11 cellular contexts compared by ENCODE assay signal in the genomic region with DNA sequence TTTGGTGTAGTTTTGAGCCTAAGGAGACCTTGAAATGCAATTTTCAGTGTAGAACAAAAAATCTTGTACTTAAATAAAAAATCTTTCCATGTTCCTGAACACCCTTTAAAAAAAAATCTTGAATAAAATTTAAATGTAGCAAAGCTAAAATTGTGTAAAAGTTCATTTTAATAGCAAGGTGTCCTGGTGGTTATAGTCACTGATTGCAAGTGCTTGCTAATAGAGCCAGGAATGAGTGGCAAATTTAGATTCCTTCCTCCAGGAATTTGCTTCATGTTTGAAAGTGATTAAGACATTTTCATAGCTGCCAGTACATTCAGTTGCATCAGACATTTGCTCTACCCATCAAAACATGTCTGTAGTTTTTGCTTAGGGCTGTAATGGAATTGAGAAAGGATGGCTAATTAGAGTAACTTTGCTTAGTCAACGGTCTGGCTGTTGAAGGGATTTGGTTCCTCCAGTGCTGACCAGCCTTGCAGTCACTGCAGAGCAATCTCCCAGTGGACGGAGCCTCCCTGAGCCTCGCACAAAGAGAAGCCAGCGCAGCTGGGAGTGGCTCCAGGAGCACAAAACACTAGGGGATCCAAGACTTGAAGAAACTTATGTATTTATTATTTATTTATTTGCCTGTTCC. TPM values are rescaled to one million over a fixed set of nuclear protein-coding genes. Genes with fewer than 3 reads are reported as not detected.
DNase-seq lines count a peak whose midpoint lies in the region; ATAC-seq, FAIRE-seq and TF ChIP-seq lines count a peak whose summit lies in the region.
"Had no signal": no experiment of that assay in that cellular context is flagged by ENCODE, and none has a peak within 500 bp of the region (broad histone marks: within the 10 kb centered on the region; RNA-seq: fewer than 3 reads in every experiment).

No MANE protein-coding gene starts in this region.

- TF ChIP-seq POLR2A in K562 (conservative IDR thresholded peaks at IDR 0.05), result no peak
- no peak for TF ChIP-seq POLR2A in heart left ventricle (IDR thresholded peaks at IDR 0.05)
- no peak for TF ChIP-seq POLR2A in sigmoid colon (IDR thresholded peaks at IDR 0.05)
- no peak for TF ChIP-seq POLR2A in ovary (IDR thresholded peaks at IDR 0.05)

- H4K20me1 ChIP-seq in K562 (replicated peaks; ENCODE audit: control insufficient read depth, insufficient read depth, low read length), result no peaks in the 10 kb centered on the region

- intact Hi-C loops in K562 (cut with micrococcal nuclease) (no loop called here), heart left ventricle (cut with DNase I) (no loop called here), sigmoid colon (cut with DNase I) (no loop called here), ovary (cut with DNase I) (no loop called here)

- TF ChIP-seq RAD21 in K562 (CRISPR knock-in tag; conservative IDR thresholded peaks at IDR 0.05 in 1 of 2, IDR thresholded peaks at IDR 0.05 in 1 of 2), result no peak

- no peak overlapping the region for H3K4me2 ChIP-seq in K562 (ENCODE audit: insufficient read depth, low read length)

- H3K27ac ChIP-seq in K562 (ENCODE audit: extremely low read depth, low read depth, low read length) (no peak overlapping the region), heart left ventricle (peak overlapping the region in 1 of 12 donors; percentile 69), sigmoid colon (peak overlapping the region; percentile 58 to 96 (median 78)), ovary (no peak overlapping the region)
- H3K27ac ChIP-seq: prostate gland had no signal

- TF ChIP-seq CTCF in K562 (IDR thresholded peaks at IDR 0.05 in 2 of 3, conservative IDR thresholded peaks at IDR 0.05 in 1 of 3; ENCODE audit: insufficient read depth in 2 of 3, low read depth in 1 of 3, low read length in 3 of 3) (no peak), heart left ventricle (IDR thresholded peaks at IDR 0.05) (no peak), sigmoid colon (IDR thresholded peaks at IDR 0.05) (no peak), ovary (IDR thresholded peaks at IDR 0.05) (no peak)

- in situ Hi-C loops in K562 (cut with MboI), result no loop called here

- 2% methylated on average over 4 of the region's 4 CpGs for WGBS in K562 (ENCODE audit: insufficient coverage, low coverage, missing lambda C conversion rate)
- 55 to 62% (median 58%) methylated on average over 4 of the region's 4 CpGs for WGBS in heart left ventricle, 4 donors
- 39 to 51% methylated on average over 4 of the region's 4 CpGs for WGBS in sigmoid colon, 2 donors
- 52 to 59% (median 57%) methylated on average over 4 of the region's 4 CpGs for WGBS in ovary, 3 donors

- H3K9ac ChIP-seq in K562 (ENCODE audit: insufficient read depth in 1 of 2, low read depth in 2 of 2, low read length in 2 of 2), result no peak overlapping the region

- H3K27me3 ChIP-seq in K562 (ENCODE audit: control insufficient read depth in 2 of 2, insufficient read depth in 2 of 2, low read length in 2 of 2) (peaks cover 22 to 33% of the 10 kb centered on the region in 2 experiments), heart left ventricle (no peaks in the 10 kb centered on the region), sigmoid colon (no peaks in the 10 kb centered on the region), ovary (no peaks in the 10 kb centered on the region)

- H3K4me1 ChIP-seq in K562 (replicated peaks in 1 of 2; ENCODE audit: control insufficient read depth in 2 of 2, insufficient read depth in 2 of 2, low read length in 2 of 2), result no peaks in the 10 kb centered on the region
- peaks cover 0 to 9% (median 0%) of the 10 kb centered on the region in 12 donors for H3K4me1 ChIP-seq in heart left ventricle
- H3K4me1 ChIP-seq in sigmoid colon, result peaks cover 0 to 72% (median 51%) of the 10 kb centered on the region in 4 donors
- peaks cover 3% of the 10 kb centered on the region for H3K4me1 ChIP-seq in ovary (ENCODE audit: insufficient read depth)
- H3K4me1 ChIP-seq: prostate gland had no signal

- no peaks in the 10 kb centered on the region for H3K9me1 ChIP-seq in K562 (ENCODE audit: control insufficient read depth, insufficient read depth, low read length)

- H3K4me3 ChIP-seq in K562 (no peak overlapping the region), heart left ventricle (no peak overlapping the region), sigmoid colon (no peak overlapping the region), ovary (no peak overlapping the region)
- H3K4me3 ChIP-seq: prostate gland had no signal

- H2AFZ ChIP-seq in K562 (ENCODE audit: low read depth, low read length), result no peak overlapping the region

- no TSS peak for BruUV-seq in K562 (replicated peaks; lab: Mats Ljungman, UMichigan)

- H3K36me3 ChIP-seq in K562 (ENCODE audit: control insufficient read depth, insufficient read depth, low read length) (no peaks in the 10 kb centered on the region), heart left ventricle (no peaks in the 10 kb centered on the region), sigmoid colon (no peaks in the 10 kb centered on the region), ovary (no peaks in the 10 kb centered on the region)
- H3K36me3 ChIP-seq: prostate gland had no signal

- POLR2A ChIA-PET in K562 (lab: Yijun Ruan, JAX), result interaction anchor here (1.0 kb wide), 1 partner anchor 15 kb away, joined by 3 read pairs; no protein-coding TSS in a partner anchor

- ATAC-seq in K562 (peak; percentile 76), heart left ventricle (peak in 3 of 4 donors; percentile 53 to 84 (median 84))

- CTCF ChIA-PET in K562 (lab: Yijun Ruan, JAX; ENCODE audit: low intra/inter-chr PET ratio), result no interaction called here

- H3K9me3 ChIP-seq in K562 (replicated peaks; ENCODE audit: control insufficient read depth, insufficient read depth, low read depth, low read length) (no peaks in the 10 kb centered on the region), heart left ventricle (no peaks in the 10 kb centered on the region), sigmoid colon (no peaks in the 10 kb centered on the region), ovary (no peaks in the 10 kb centered on the region)
- H3K9me3 ChIP-seq: prostate gland had no signal

- FAIRE-seq in K562 (lab: Jason Lieb, UNC), result no peak

- TF ChIP-seq EP300 in K562 (IDR thresholded peaks at IDR 0.05; ENCODE audit: low read length) (no peak), sigmoid colon (IDR thresholded peaks at IDR 0.05) (no peak), ovary (IDR thresholded peaks at IDR 0.05) (no peak)

- peak; percentile 70 for DNase-seq in GM04504 (ENCODE audit: low read depth)
- DNase-seq in K562 (ENCODE audit: extremely low read depth in 1 of 4, low spot score in 3 of 4), result no peak
- peak in 2 of 5 donors; percentile 50 to 57 for DNase-seq in heart left ventricle
- peak; percentile 78 for DNase-seq in sigmoid colon
- DNase-seq in NOMO-1 treated with dmso at 0.1 percent for 144 hours (lab: John Stamatoyannopoulos, UW; ENCODE audit: unreplicated experiment), result no peak
- no peak for DNase-seq in germinal center (ENCODE audit: low spot score)
- no peak for DNase-seq in glomerular visceral epithelial cell (ENCODE audit: extremely low spot score)
- no peak for DNase-seq in ovary
- DNase-seq: activated CD4-positive, alpha-beta memory T cell treated with anti-CD3 and anti-CD28 coated beads for 36 hours; NCI-H1436 treated with DMSO at 0.1 percent for 48 hours had no signal

- no peaks in the 10 kb centered on the region for H3K79me2 ChIP-seq in K562 (ENCODE audit: control insufficient read depth, insufficient read depth, low read length)

TF ChIP-seq in K562, 482 proteins besides CTCF, POLR2A, EP300 and RAD21:
- TF ChIP-seq CEBPG (CRISPR knock-in tag; IDR thresholded peaks at IDR 0.05), result no peak
- peak in 1 of 2 experiments; percentile 35; a peak in 1 of 4 replicates for TF ChIP-seq CEBPG (tag; conservative IDR thresholded peaks at IDR 0.05 in 1 of 2, IDR thresholded peaks at IDR 0.05 in 1 of 2)
- no peak for TF ChIP-seq NCOA2 (IDR thresholded peaks at IDR 0.05; ENCODE audit: partially characterized antibody in 2 of 2)

RNA-seq across cellular contexts. Expression of a gene that starts 36.5 kb away (rescaled TPM):
- total RNA-seq in K562 (2011; cell fraction: chromatin; rRNA removed; ENCODE audit: low replicate concordance), result 0.44 and 0.67 TPM in 2 replicates
- 0.26 and 0.50 TPM in 2 replicates for total RNA-seq in K562 (2011; cell fraction: nucleolus; rRNA removed)
- total RNA-seq in K562 (2011; cell fraction: nucleoplasm; rRNA removed), result 0.37 and 0.99 TPM in 2 replicates
- total RNA-seq in K562 (2014; rRNA removed) (0.69 and 0.82 TPM in 2 replicates), K562 (2014; rRNA removed; fragmentation: Illumina TruSeq; extraction: Trizol) (0.55 and 0.93 TPM in 2 replicates), K562 (2015; rRNA removed; fragmentation: Illumina TruSeq; extraction: Trizol) (0.57 and 0.62 TPM in 2 replicates), K562 (2021) (0.72 and 1.0 TPM in 2 replicates), heart left ventricle (10 to 100 TPM in 7 of 9 donors, 1 to 10 TPM in 2; 7.6 to 33.5 (median 13.8) TPM), sigmoid colon (100 to 1,000 TPM; 133 to 244 (median 209) TPM), ovary (100 to 1,000 TPM in 6 of 7 donors, 10 to 100 TPM in 1; 83.6 to 246 (median 133) TPM)
- polyA plus RNA-seq in K562 (2011; rRNA removed) (0.32 and 2.0 TPM in 2 replicates), K562 (2014; fragmentation: Illumina TruSeq; extraction: Trizol) (0.64 and 0.67 TPM in 2 replicates), K562 (2014; fragmentation: Nextera tagmentation; extraction: Ambion mirVana) (under 1 TPM; 0.08 to 0.13 TPM), K562 (2014; rRNA removed) (0.18 and 0.49 TPM in 2 replicates), heart left ventricle (10 to 100 TPM in 1 of 2 donors, 1 to 10 TPM in 1; 3.7 to 17.6 TPM), sigmoid colon (10 to 100 TPM in 1 of 3 donors, 1 to 10 TPM in 2; 1.2 to 17.2 (median 9.0) TPM), ovary (10 to 100 TPM; 67.2 to 73.2 TPM)
- polyA plus RNA-seq in K562 (2011; cell fraction: cytosol; rRNA removed), result 0.16 and 0.61 TPM in 2 replicates
- polyA plus RNA-seq in K562 (2011; cell fraction: nucleus; rRNA removed), result 0.45 and 1.2 TPM in 2 replicates
- 0.15 and 1.3 TPM in 2 replicates for polyA plus RNA-seq in K562 (2012)
- polyA minus RNA-seq in K562 (2011; rRNA and poly(A)+ RNA removed), result 1.0 and 3.6 TPM in 2 replicates
- 0.82 and 1.6 TPM in 2 replicates for polyA minus RNA-seq in K562 (2011; cell fraction: cytosol; rRNA and poly(A)+ RNA removed)
- polyA minus RNA-seq in K562 (2011; cell fraction: nucleus; rRNA and poly(A)+ RNA removed), result 0.33 and 0.54 TPM in 2 replicates

Comparison
In these comparisons a context has a peak if more than half of its experiments do, and no peak if none do; other contexts are left out.
1. DNase-seq: peak in GM04504 (single experiment) and sigmoid colon (single experiment); none in K562 (0 of 4), NOMO-1 treated with dmso at 0.1 percent for 144 hours (single experiment), germinal center (single experiment), glomerular visceral epithelial cell (single experiment) and ovary (0 of 5).
2. H3K27ac ChIP-seq: peak in sigmoid colon (4 of 4); none in K562 (single experiment) and ovary (0 of 2).
3. RNA of a gene that starts 36.5 kb away (total RNA-seq): 133 to 244 TPM in sigmoid colon, 83.6 to 246 TPM in ovary and 7.6 to 33.5 TPM in heart left ventricle; 0.26 to 1.0 TPM in K562; every median in the first group is over 4 times any median in the second.